ENCODE assay signal across 8 cellular contexts in the genomic region with DNA sequence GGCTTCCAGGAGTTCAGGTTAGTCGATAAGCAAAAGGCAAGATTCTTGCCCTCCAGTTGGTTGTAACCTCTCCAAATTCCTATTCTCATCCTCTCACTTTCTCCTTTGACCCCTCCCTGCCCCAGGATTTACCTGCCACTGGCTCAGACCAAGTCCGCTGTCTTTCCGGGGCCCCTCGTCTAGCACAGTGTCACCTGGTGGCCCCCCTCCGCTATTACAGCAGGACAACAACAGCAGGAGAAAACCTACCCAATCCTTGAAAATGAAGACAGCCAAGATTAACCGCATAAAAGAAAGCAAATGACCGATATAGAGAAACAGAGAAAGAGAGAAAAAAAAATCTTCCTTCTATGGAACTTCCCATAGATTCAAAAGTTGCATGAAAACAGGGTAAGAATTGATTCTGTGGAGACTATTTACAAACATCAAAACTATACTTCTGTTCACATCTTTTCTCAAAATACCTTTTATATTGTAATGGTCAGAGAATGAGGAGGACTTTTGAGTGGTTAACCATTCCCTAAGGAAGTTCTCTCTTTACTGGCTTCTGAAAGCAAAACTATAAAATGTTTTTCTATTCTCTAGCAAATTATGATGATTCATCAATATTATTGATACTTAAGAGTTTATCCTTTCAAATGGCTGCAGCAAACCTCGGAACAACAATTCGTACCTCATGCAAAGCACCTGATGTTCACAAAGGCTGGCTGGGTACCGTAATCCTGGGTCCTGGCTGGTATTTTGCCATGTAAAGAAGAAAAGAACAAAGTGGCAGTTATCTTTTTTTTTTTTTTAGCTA. TPM values are rescaled to one million over a fixed set of nuclear protein-coding genes. Genes with fewer than 3 reads are reported as not detected.
DNase-seq lines count a peak whose midpoint lies in the region; ATAC-seq and TF ChIP-seq lines count a peak whose summit lies in the region.

No MANE protein-coding gene starts in this region.

- no peak overlapping the region for H3K23ac ChIP-seq in H9 (ENCODE audit: insufficient read length, low read depth, low read length)

- no peak overlapping the region for H4K91ac ChIP-seq in H9 (ENCODE audit: insufficient read length, low read depth, low read length)

- H3K36me3 ChIP-seq in DOHH2 (ENCODE audit: control insufficient read depth, low read length) = no peaks in the 10 kb centered on the region
- no peaks in the 10 kb centered on the region for H3K36me3 ChIP-seq in kidney epithelial cell (ENCODE audit: control insufficient read depth, insufficient read depth, low read length)
- no peaks in the 10 kb centered on the region for H3K36me3 ChIP-seq in PC-9 (ENCODE audit: low read depth)

- H3K27ac ChIP-seq in DOHH2 (ENCODE audit: low read depth, low read length) = no peak overlapping the region
- no peak overlapping the region for H3K27ac ChIP-seq in H9 (ENCODE audit: insufficient read length, low read depth, low read length)
- H3K27ac ChIP-seq in PC-9 = no peak overlapping the region

- intact Hi-C loops in PC-9 (cut with micrococcal nuclease; ENCODE audit: unreplicated experiment) = no loop called here

- peaks cover 2 to 9% of the 10 kb centered on the region in 2 experiments for H3K4me1 Mint-ChIP-seq in H9

- no TSS peak for BruUV-seq in PC-9 (replicated peaks; lab: Mats Ljungman, UMichigan)

- H3K27me3 ChIP-seq in DOHH2 (ENCODE audit: control insufficient read depth, low read length) (no peaks in the 10 kb centered on the region), H9 (ENCODE audit: insufficient read depth, low read length) (no peaks in the 10 kb centered on the region; the same call in 1 of the 2 replicates), kidney epithelial cell (ENCODE audit: control insufficient read depth, insufficient read depth, low read length) (no peaks in the 10 kb centered on the region), PC-9 (ENCODE audit: insufficient read depth, low read depth) (peaks cover 38% of the 10 kb centered on the region)

- H3K4me3 Mint-ChIP-seq in H9 = no peak overlapping the region

- H4K5ac ChIP-seq in H9 (ENCODE audit: insufficient read length, low read depth, low read length) = no peak overlapping the region

- H3K4me2 ChIP-seq in DOHH2 (ENCODE audit: low read length) (no peak overlapping the region), H9 (ENCODE audit: insufficient read depth, insufficient read length, low read length) (no peak overlapping the region), PC-9 (no peak overlapping the region)

- no peak overlapping the region for H2BK5ac ChIP-seq in H9 (ENCODE audit: insufficient read length, low read length)

- no peak overlapping the region for H2AFZ ChIP-seq in H9 (ENCODE audit: low read length)
- no peak overlapping the region for H2AFZ ChIP-seq in PC-9

- H3K4ac ChIP-seq in H9 (ENCODE audit: low read depth, low read length) = no peak overlapping the region

- H4K8ac ChIP-seq in H9 (replicated peaks; ENCODE audit: insufficient read length, low read depth, low read length) = no peak overlapping the region

- ATAC-seq in GM21717 (IDR thresholded peaks at IDR 0.05; ENCODE audit: unreplicated experiment) (no peak), HG02870 (IDR thresholded peaks at IDR 0.05; ENCODE audit: unreplicated experiment) (no peak)

- DNase-seq in H9 (peak; percentile 80), kidney epithelial cell (ENCODE audit: low read depth) (no peak), PC-9 (no peak), GDM1 (lab: John Stamatoyannopoulos, UW) (no peak)

- H3K18ac ChIP-seq in H9 (ENCODE audit: insufficient read length, low read depth, low read length) = no peak overlapping the region

- WGBS in H9 (ENCODE audit: extremely low coverage, insufficient read length, low lambda C conversion rate) = no CpG with 5 or more reads among the region's 10 CpGs

- POLR2A ChIA-PET in PC-9 (lab: Charles Lee; ENCODE audit: unreplicated experiment) = no interaction called here

- H3K4me1 ChIP-seq in DOHH2 (ENCODE audit: control insufficient read depth, low read length) (no peaks in the 10 kb centered on the region), H9 (ENCODE audit: insufficient read depth, low read length) (no peaks in the 10 kb centered on the region), PC-9 (replicated peaks; ENCODE audit: insufficient read depth) (no peaks in the 10 kb centered on the region)

- H4K20me1 ChIP-seq in DOHH2 (ENCODE audit: control insufficient read depth, insufficient read depth, low read depth, low read length) (no peaks in the 10 kb centered on the region), H9 (ENCODE audit: control insufficient read depth, insufficient read depth, insufficient read length) (no peaks in the 10 kb centered on the region), PC-9 (ENCODE audit: insufficient read depth) (no peaks in the 10 kb centered on the region)

- H3K23me2 ChIP-seq in H9 (ENCODE audit: insufficient read length, low read depth, low read length, poor library complexity, severe bottlenecking) = no peaks in the 10 kb centered on the region

- TF ChIP-seq CTCF in DOHH2 (IDR thresholded peaks at IDR 0.05; ENCODE audit: low read depth, low read length, poor library complexity, severe bottlenecking) (peak; percentile 79), H9 (conservative IDR thresholded peaks at IDR 0.05) (peak; percentile 96), WI38 (IDR thresholded peaks at IDR 0.05; ENCODE audit: low read depth, low read length) (peak; percentile 47), kidney epithelial cell (IDR thresholded peaks at IDR 0.05; ENCODE audit: insufficient read depth, low read length, poor library complexity, severe bottlenecking) (peak; percentile 83), PC-9 (conservative IDR thresholded peaks at IDR 0.05) (no peak)

- H3K9me3 ChIP-seq in DOHH2 (ENCODE audit: control insufficient read depth, insufficient read depth, low read length) = no peaks in the 10 kb centered on the region
- H3K9me3 ChIP-seq in H9 (ENCODE audit: control insufficient read depth, low read depth, low read length) = no peaks in the 10 kb centered on the region
- H3K9me3 ChIP-seq in PC-9 (ENCODE audit: insufficient read depth, low read depth) = no peaks in the 10 kb centered on the region

- H3K79me1 ChIP-seq in H9 (ENCODE audit: insufficient read depth, low read depth, low read length, poor library complexity, severe bottlenecking) = no peaks in the 10 kb centered on the region

- H3K9me2 ChIP-seq in DOHH2 (replicated peaks; ENCODE audit: control insufficient read depth, low read length) = no peaks in the 10 kb centered on the region
- no peaks in the 10 kb centered on the region for H3K9me2 ChIP-seq in PC-9 (ENCODE audit: insufficient read depth)

- H3K79me2 ChIP-seq in DOHH2 (ENCODE audit: control insufficient read depth, low read length) (no peaks in the 10 kb centered on the region), H9 (ENCODE audit: insufficient read depth, low read length) (no peaks in the 10 kb centered on the region), PC-9 (ENCODE audit: low read depth) (no peaks in the 10 kb centered on the region)

- H2BK15ac ChIP-seq in H9 (ENCODE audit: low read depth, low read length) = no peak overlapping the region

- no peaks in the 10 kb centered on the region for H3K9me3 Mint-ChIP-seq in H9

- no peak overlapping the region for H3T11ph ChIP-seq in H9 (ENCODE audit: low read length)

- no peak overlapping the region for H2BK12ac ChIP-seq in H9 (ENCODE audit: insufficient read length, low read depth, low read length)

- H2BK120ac ChIP-seq in H9 (ENCODE audit: low read depth, low read length, poor library complexity, severe bottlenecking) = no peak overlapping the region

- H2BK20ac ChIP-seq in H9 (ENCODE audit: low read depth, low read length, poor library complexity, severe bottlenecking) = no peak overlapping the region

- no peak overlapping the region for H3K9ac ChIP-seq in H9 (ENCODE audit: extremely low read depth, insufficient read length, low read length)

- H3K27me3 Mint-ChIP-seq in H9 (ENCODE audit: low read depth) = peaks cover 27% of the 10 kb centered on the region

- CTCF ChIA-PET in PC-9 (lab: Charles Lee) = no interaction called here

- H3K56ac ChIP-seq in H9 (ENCODE audit: insufficient read length, low read depth, low read length) = no peak overlapping the region

- no peak overlapping the region for H3K4me3 ChIP-seq in DOHH2 (ENCODE audit: low read length)
- no peak overlapping the region for H3K4me3 ChIP-seq in WI38 (ENCODE audit: low read depth, low read length)
- no peak overlapping the region for H3K4me3 ChIP-seq in kidney epithelial cell (ENCODE audit: low read depth, low read length)
- H3K4me3 ChIP-seq in PC-9 = no peak overlapping the region

- H3K14ac ChIP-seq in H9 (ENCODE audit: insufficient read depth, low read length) = no peak overlapping the region

- no peaks in the 10 kb centered on the region for H3K36me3 Mint-ChIP-seq in H9 (ENCODE audit: insufficient read depth in 1 of 3, low read depth in 3 of 3)

- no peaks in the 10 kb centered on the region for H3F3A ChIP-seq in DOHH2 (ENCODE audit: control insufficient read depth, insufficient read depth)
- no peaks in the 10 kb centered on the region for H3F3A ChIP-seq in PC-9 (ENCODE audit: insufficient read depth, low read depth)

- no peak overlapping the region for H2AK5ac ChIP-seq in H9 (ENCODE audit: insufficient read length, low read length)

- no peak overlapping the region for H3K27ac Mint-ChIP-seq in H9

RNA-seq across cellular contexts. Expression of a gene that starts 10.0 kb away (rescaled TPM):
- total RNA-seq in H9 (2021) (1.8 and 3.2 TPM in 2 replicates), kidney epithelial cell (7.0 and 13.7 TPM in 2 replicates), PC-9 (2021) (not detected in 2 replicates)
